In the genomic region with DNA sequence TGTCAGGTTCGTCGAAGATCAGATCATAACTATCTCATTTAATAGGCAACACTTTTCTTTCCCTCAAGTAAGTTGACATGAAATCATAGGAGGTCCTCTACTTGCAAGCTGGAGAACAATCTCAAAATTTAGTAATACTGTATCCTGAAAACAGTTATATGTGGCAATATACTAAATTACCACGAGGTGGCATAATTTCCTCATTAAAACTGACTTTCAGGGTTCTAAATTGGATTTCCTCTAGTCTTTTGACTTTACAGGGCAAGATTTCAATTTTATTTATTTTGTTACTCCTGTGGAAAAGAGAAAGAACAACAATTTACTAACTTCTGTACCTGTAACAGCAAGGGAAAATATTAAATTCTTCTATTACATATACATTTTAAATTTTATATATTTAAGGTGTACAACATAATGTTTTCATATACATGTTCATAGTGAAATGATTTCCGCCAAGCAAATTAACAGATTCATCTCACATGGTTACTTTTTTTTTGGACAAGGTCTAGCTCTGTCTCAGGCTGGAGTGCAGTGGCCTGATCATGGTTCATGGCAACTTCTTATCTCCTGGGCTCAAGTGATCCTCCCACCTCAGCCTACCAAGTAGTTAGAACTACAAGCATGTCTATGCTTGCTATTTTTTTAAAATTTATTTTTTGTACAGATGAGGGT, we compare ENCODE assay signal across 8 cellular contexts. TPM values are rescaled to one million over a fixed set of nuclear protein-coding genes. Genes with fewer than 3 reads are reported as not detected.
DNase-seq lines count a peak whose midpoint lies in the region; ATAC-seq and TF ChIP-seq lines count a peak whose summit lies in the region.

No MANE protein-coding gene starts in this region.

- H3K4me3 ChIP-seq in GM12875 (ENCODE audit: low read depth, low read length) = no peak overlapping the region

- H3K27me3 Mint-ChIP-seq in chondrocyte (ENCODE audit: low read depth) (no peaks in the 10 kb centered on the region), nephron (ENCODE audit: low read depth) (no peaks in the 10 kb centered on the region)
- H3K27me3 Mint-ChIP-seq in activated T-helper 1 cell treated with anti-CD3 and anti-CD28 coated beads, Interleukin-12 subunit alpha, Interleukin-12 subunit beta, Interleukin-2, Interleukin-4 antibody, amounts not matched to agents 30 ng/mL and 10 ng/mL and 1 ng/mL, durations not matched to agents 14 hours and 24 hours and 36 hours (ENCODE audit: insufficient read depth) = no peaks in the 10 kb centered on the region

- DNase-seq in AG08395 (ENCODE audit: low spot score) (peak; percentile 40), NCI-H1930 (lab: John Stamatoyannopoulos, UW) (peak; percentile 0 to 5), chondrocyte (ENCODE audit: low spot score) (no peak), hypothalamus (lab: John Stamatoyannopoulos, UW) (no peak)
- no peak for DNase-seq in activated T-helper 1 cell treated with anti-CD3 and anti-CD28 coated beads, Interleukin-12 subunit alpha, Interleukin-12 subunit beta, Interleukin-2, Interleukin-4 antibody, amounts not matched to agents 30 ng/mL and 10 ng/mL and 1 ng/mL, durations not matched to agents 14 hours and 24 hours and 36 hours (ENCODE audit: low spot score)

- intact Hi-C loops in activated T-helper 1 cell treated with anti-CD3 and anti-CD28 coated beads, Interleukin-12 subunit alpha, Interleukin-12 subunit beta, Interleukin-2, Interleukin-4 antibody, amounts not matched to agents 30 ng/mL and 10 ng/mL and 1 ng/mL, durations not matched to agents 14 hours and 24 hours and 36 hours (cut with micrococcal nuclease) = loop anchor here (1.0 kb wide), 2 partner anchors 613 to 733 kb away; no protein-coding TSS in a partner anchor

- TF ChIP-seq CTCF in GM12875 (IDR thresholded peaks at IDR 0.05; ENCODE audit: borderline replicate concordance, insufficient read depth, low read depth, low read length) (peak; percentile 15; the same call in 1 of the 2 replicates), chondrocyte (IDR thresholded peaks at IDR 0.05) (peak; percentile 89), nephron (IDR thresholded peaks at IDR 0.05; ENCODE audit: unreplicated experiment in 3 of 3) (peak; percentile 56 to 68 (median 58))

- H3K36me3 Mint-ChIP-seq in chondrocyte (ENCODE audit: low read depth) (peaks cover 6% of the 10 kb centered on the region), nephron (ENCODE audit: low read depth) (no peaks in the 10 kb centered on the region)
- no peaks in the 10 kb centered on the region for H3K36me3 Mint-ChIP-seq in activated T-helper 1 cell treated with anti-CD3 and anti-CD28 coated beads, Interleukin-12 subunit alpha, Interleukin-12 subunit beta, Interleukin-2, Interleukin-4 antibody, amounts not matched to agents 30 ng/mL and 10 ng/mL and 1 ng/mL, durations not matched to agents 14 hours and 24 hours and 36 hours (ENCODE audit: low read depth)

- H3K4me1 Mint-ChIP-seq in chondrocyte (ENCODE audit: low read depth) (no peaks in the 10 kb centered on the region), nephron (no peaks in the 10 kb centered on the region)
- H3K4me1 Mint-ChIP-seq in activated T-helper 1 cell treated with anti-CD3 and anti-CD28 coated beads, Interleukin-12 subunit alpha, Interleukin-12 subunit beta, Interleukin-2, Interleukin-4 antibody, amounts not matched to agents 30 ng/mL and 10 ng/mL and 1 ng/mL, durations not matched to agents 14 hours and 24 hours and 36 hours (ENCODE audit: low read depth) = no peaks in the 10 kb centered on the region

- H3K27ac Mint-ChIP-seq in chondrocyte (ENCODE audit: unreplicated experiment) (no peak overlapping the region), nephron (no peak overlapping the region)
- no peak overlapping the region for H3K27ac Mint-ChIP-seq in activated T-helper 1 cell treated with anti-CD3 and anti-CD28 coated beads, Interleukin-12 subunit alpha, Interleukin-12 subunit beta, Interleukin-2, Interleukin-4 antibody, amounts not matched to agents 30 ng/mL and 10 ng/mL and 1 ng/mL, durations not matched to agents 14 hours and 24 hours and 36 hours

- ATAC-seq in HG03097 (IDR thresholded peaks at IDR 0.05; ENCODE audit: low FRiP score, unreplicated experiment) = no peak

- H3K4me3 Mint-ChIP-seq in chondrocyte (ENCODE audit: unreplicated experiment) (no peak overlapping the region), nephron (no peak overlapping the region)
- H3K4me3 Mint-ChIP-seq in activated T-helper 1 cell treated with anti-CD3 and anti-CD28 coated beads, Interleukin-12 subunit alpha, Interleukin-12 subunit beta, Interleukin-2, Interleukin-4 antibody, amounts not matched to agents 30 ng/mL and 10 ng/mL and 1 ng/mL, durations not matched to agents 14 hours and 24 hours and 36 hours = no peak overlapping the region

- peaks cover 7% of the 10 kb centered on the region for H3K9me3 Mint-ChIP-seq in chondrocyte (ENCODE audit: low read depth)
- H3K9me3 Mint-ChIP-seq in nephron = peaks cover 13% of the 10 kb centered on the region
- H3K9me3 Mint-ChIP-seq in activated T-helper 1 cell treated with anti-CD3 and anti-CD28 coated beads, Interleukin-12 subunit alpha, Interleukin-12 subunit beta, Interleukin-2, Interleukin-4 antibody, amounts not matched to agents 30 ng/mL and 10 ng/mL and 1 ng/mL, durations not matched to agents 14 hours and 24 hours and 36 hours = peaks cover 3% of the 10 kb centered on the region

RNA-seq across cellular contexts. Expression of a gene that starts 53.4 kb away (rescaled TPM):
- total RNA-seq in chondrocyte = 0.17 TPM in 1 of 3 replicates, not detected in the others
- total RNA-seq in activated T-helper 1 cell treated with anti-CD3 and anti-CD28 coated beads, Interleukin-12 subunit alpha, Interleukin-12 subunit beta, Interleukin-2, Interleukin-4 antibody, amounts not matched to agents 30 ng/mL and 10 ng/mL and 1 ng/mL, durations not matched to agents 14 hours and 24 hours and 36 hours = 1.1 and 1.2 TPM in 2 replicates

Comparison
In these comparisons a context has a peak if more than half of its experiments do, and no peak if none do; other contexts are left out.
1. DNase-seq: peak in AG08395 (single experiment) and NCI-H1930 (2 of 2); none in chondrocyte (single experiment), hypothalamus (0 of 51) and activated T-helper 1 cell treated with anti-CD3 and anti-CD28 coated beads, Interleukin-12 subunit alpha, Interleukin-12 subunit beta, Interleukin-2, Interleukin-4 antibody, amounts not matched to agents 30 ng/mL and 10 ng/mL and 1 ng/mL, durations not matched to agents 14 hours and 24 hours and 36 hours (single experiment).
2. CTCF ChIP-seq: peak in every context shown above with its lines; median percentile 89 in chondrocyte; 58 in nephron; 15 in GM12875.